ENCODE assay signal across 19 cellular contexts in genomic region chr22:44561139-44561840, GRCh38.
A peak's percentile ranks its signal among the peaks of the same experiment; 100 is the strongest.
DNase-seq lines count a peak whose midpoint lies in the region; ATAC-seq, FAIRE-seq and TF ChIP-seq lines count a peak whose summit lies in the region.
"Had no signal": no experiment of that assay in that cellular context is flagged by ENCODE, and none has a peak within 500 bp of the region (broad histone marks: within the 10 kb centered on the region; RNA-seq: fewer than 3 reads in every experiment).

No MANE protein-coding gene starts in this region.

- TF ChIP-seq RAD21 in HepG2 (CRISPR knock-in tag; IDR thresholded peaks at IDR 0.05), result no peak

- H3K4me1 Mint-ChIP-seq in type B pancreatic cell (ENCODE audit: unreplicated experiment), result no peaks in the 10 kb centered on the region

- BruUV-seq in HepG2 (replicated peaks; lab: Mats Ljungman, UMichigan) (no TSS peak), OCI-LY7 (replicated peaks; lab: Mats Ljungman, UMichigan) (no TSS peak)

- TF ChIP-seq CTCF in HEK293 (tag by site-specific recombination; IDR thresholded peaks at IDR 0.05) (no peak), HepG2 (CRISPR knock-in tag; IDR thresholded peaks at IDR 0.05) (no peak), type B pancreatic cell (conservative IDR thresholded peaks at IDR 0.05) (no peak), OCI-LY7 (conservative IDR thresholded peaks at IDR 0.05; ENCODE audit: low read length) (no peak)

- H3K4me1 ChIP-seq in HEK293 (ENCODE audit: control insufficient read depth, insufficient read depth, low read length), result no peaks in the 10 kb centered on the region
- no peaks in the 10 kb centered on the region for H3K4me1 ChIP-seq in HepG2 (ENCODE audit: insufficient read depth, low read length)
- H3K4me1 ChIP-seq in OCI-LY7 (ENCODE audit: insufficient read depth, low read length, poor library complexity, severe bottlenecking), result no peaks in the 10 kb centered on the region
- H3K4me1 ChIP-seq: BE2C, HAP-1 had no signal

- H3K4me3 ChIP-seq in HEK293 (ENCODE audit: low read depth, low read length) (no peak overlapping the region), HepG2 (replicated peaks in 1 of 3; ENCODE audit: insufficient read depth in 1 of 3, low read depth in 2 of 3, low read length in 3 of 3) (no peak overlapping the region), OCI-LY7 (ENCODE audit: low read depth, low read length, poor library complexity, severe bottlenecking) (no peak overlapping the region)
- no peak overlapping the region for H3K4me3 ChIP-seq in Jurkat, Clone E6-1 (ENCODE audit: low read length)
- H3K4me3 ChIP-seq: A549, HAP-1 had no signal

- 36% methylated on average over 6 of the region's 6 CpGs for WGBS in HepG2 (ENCODE audit: low lambda C conversion rate)

- no peak for FAIRE-seq in HepG2 (lab: Jason Lieb, UNC)
- FAIRE-seq: A549, GM12892, HTR-8/SVneo had no signal

- CTCF ChIA-PET in HEK293 (lab: Yijun Ruan, JAX), result no interaction called here
- CTCF ChIA-PET in HepG2 (lab: Yijun Ruan, JAX; ENCODE audit: low intra/inter-chr PET ratio, low total read pairs), result no interaction called here
- CTCF ChIA-PET in OCI-LY7 (lab: Charles Lee; ENCODE audit: unreplicated experiment), result no interaction called here

- in situ Hi-C loops in HepG2 (cut with HindIII; ENCODE audit: extremely low pct_ligation_motif_present, low pct_unique_long_range_greater_than_20kb), result no loop called here

- intact Hi-C loops in HepG2 (cut with micrococcal nuclease; ENCODE audit: unreplicated experiment), result no loop called here
- intact Hi-C loops in OCI-LY7 (cut with micrococcal nuclease; ENCODE audit: unreplicated experiment), result loop anchor here (10.0 kb wide), 2 partner anchors 106 to 476 kb away; no protein-coding TSS in a partner anchor

- H3K9me3 Mint-ChIP-seq in type B pancreatic cell, result peaks cover 5% of the 10 kb centered on the region

- H3K36me3 ChIP-seq in HEK293 (ENCODE audit: control insufficient read depth in 2 of 2, insufficient read depth in 1 of 2, low read length in 2 of 2) (no peaks in the 10 kb centered on the region), HepG2 (replicated peaks in 1 of 2; ENCODE audit: control insufficient read depth in 1 of 2, insufficient read depth in 2 of 2, low read length in 2 of 2) (no peaks in the 10 kb centered on the region), OCI-LY7 (ENCODE audit: insufficient read depth, low read length) (no peaks in the 10 kb centered on the region)
- H3K36me3 ChIP-seq: BE2C, HAP-1 had no signal

- H3K27ac Mint-ChIP-seq in type B pancreatic cell, result no peak overlapping the region
- H3K27ac Mint-ChIP-seq: CD8-positive, alpha-beta T cell; HFFc6 had no signal

- peak; percentile 22 for DNase-seq in Jurkat, Clone E6-1 (ENCODE audit: low read depth, low spot score)
- DNase-seq in HepG2 (ENCODE audit: low spot score) (no peak), type B pancreatic cell (ENCODE audit: extremely low spot score, unreplicated experiment) (peak; percentile 24), OCI-LY7 (ENCODE audit: low spot score) (no peak), SW 1271 (lab: John Stamatoyannopoulos, UW) (no peak), NCI-H526 treated with DMSO at 0.1 percent for 48 hours (lab: John Stamatoyannopoulos, UW) (no peak)
- DNase-seq: BE2C; CD8-positive, alpha-beta T cell; COR-L47; DND-41; GDM1; GOT3; HFFc6 had no signal

- H3K79me2 ChIP-seq in HepG2 (ENCODE audit: insufficient read depth, low read length), result no peaks in the 10 kb centered on the region
- H3K79me2 ChIP-seq in OCI-LY7 (ENCODE audit: insufficient read depth, low read depth, low read length), result no peaks in the 10 kb centered on the region

- peaks cover 0 to 13% of the 10 kb centered on the region in 2 experiments; a peak in 3 of 5 replicates for H3K27me3 ChIP-seq in HepG2 (ENCODE audit: control insufficient read depth in 1 of 2, insufficient read depth in 2 of 2, low read length in 2 of 2)

- H4K20me1 ChIP-seq in HepG2 (ENCODE audit: insufficient read depth, low read length), result no peaks in the 10 kb centered on the region
- H4K20me1 ChIP-seq in OCI-LY7 (ENCODE audit: insufficient read depth, low read length), result no peaks in the 10 kb centered on the region

- no peak overlapping the region for H3K9ac ChIP-seq in HepG2 (ENCODE audit: insufficient read depth, low read depth, low read length)

- no peaks in the 10 kb centered on the region for H3K36me3 Mint-ChIP-seq in type B pancreatic cell
- H3K36me3 Mint-ChIP-seq: CD8-positive, alpha-beta T cell had no signal

- peaks cover 2% of the 10 kb centered on the region for H3K27me3 Mint-ChIP-seq in type B pancreatic cell

- H3K9me2 ChIP-seq in OCI-LY7 (ENCODE audit: insufficient read depth, low read length), result no peaks in the 10 kb centered on the region

- H3K4me3 Mint-ChIP-seq in type B pancreatic cell, result no peak overlapping the region
- H3K4me3 Mint-ChIP-seq: CD8-positive, alpha-beta T cell; HFFc6 had no signal

- H3K4me2 ChIP-seq in HepG2 (ENCODE audit: low read depth, low read length), result no peak overlapping the region
- no peak overlapping the region for H3K4me2 ChIP-seq in OCI-LY7 (ENCODE audit: low read length)
- H3K4me2 ChIP-seq: A549 had no signal

- ATAC-seq in HepG2, result no peak
- ATAC-seq: A549; CD8-positive, alpha-beta T cell had no signal

- TF ChIP-seq EP300 in HepG2 (IDR thresholded peaks at IDR 0.05; ENCODE audit: low read depth in 2 of 2, low read length in 2 of 2) (no peak), HepG2 (CRISPR knock-in tag; IDR thresholded peaks at IDR 0.05; ENCODE audit: borderline replicate concordance) (no peak)

- POLR2A ChIA-PET in HEK293 (lab: Yijun Ruan, JAX), result no interaction called here
- POLR2A ChIA-PET in HepG2 (lab: Yijun Ruan, JAX), result no interaction called here
- POLR2A ChIA-PET in OCI-LY7 (lab: Charles Lee), result no interaction called here

- H3K27ac ChIP-seq in HEK293 (ENCODE audit: extremely low read depth, low read depth, low read length) (no peak overlapping the region), HepG2 (ENCODE audit: extremely low read length, insufficient read depth, low read length) (no peak overlapping the region), OCI-LY7 (ENCODE audit: low read depth, low read length, poor library complexity, severe bottlenecking) (no peak overlapping the region)
- H3K27ac ChIP-seq: A549, C4-2B had no signal

- no peak for TF ChIP-seq POLR2A in HepG2 (IDR thresholded peaks at IDR 0.05; ENCODE audit: insufficient read depth in 1 of 2, low read depth in 2 of 2, low read length in 2 of 2)

- H3K9me3 ChIP-seq in HEK293 (ENCODE audit: control insufficient read depth, insufficient read depth, low read depth, low read length) (no peaks in the 10 kb centered on the region), HepG2 (ENCODE audit: low read length) (no peaks in the 10 kb centered on the region), OCI-LY7 (ENCODE audit: low read length) (no peaks in the 10 kb centered on the region)
- H3K9me3 ChIP-seq: A549, BE2C, HAP-1 had no signal

- no peak overlapping the region for H2AFZ ChIP-seq in HepG2 (ENCODE audit: low read length)
- H2AFZ ChIP-seq in OCI-LY7 (ENCODE audit: low read length), result no peak overlapping the region

TF ChIP-seq in HEK293, 187 proteins besides CTCF, POLR2A, EP300 and RAD21:
- TF ChIP-seq SCRT2 (tag by site-specific recombination; IDR thresholded peaks at IDR 0.05), result no peak
- peak; percentile 56 for TF ChIP-seq ATF2 (tag by site-specific recombination; IDR thresholded peaks at IDR 0.05; ENCODE audit: low read depth)

TF ChIP-seq in HepG2, 621 proteins besides CTCF, POLR2A, EP300 and RAD21:
- TF ChIP-seq HNF4A (CRISPR knock-in tag; IDR thresholded peaks at IDR 0.05), result no peak
- peak; percentile 66 for TF ChIP-seq ATF7 (IDR thresholded peaks at IDR 0.05)
- TF ChIP-seq ATF7 (CRISPR knock-in tag; IDR thresholded peaks at IDR 0.05), result no peak
- peak; percentile 37; the same call in 1 of the 2 replicates for TF ChIP-seq CREB1 (IDR thresholded peaks at IDR 0.05)
- TF ChIP-seq CREB1 (CRISPR knock-in tag; IDR thresholded peaks at IDR 0.05), result no peak

Comparison
In these comparisons a context has a peak if more than half of its experiments do, and no peak if none do; other contexts are left out.
1. DNase-seq: peak in Jurkat, Clone E6-1 (single experiment) and type B pancreatic cell (single experiment); none in HepG2 (single experiment), OCI-LY7 (single experiment), SW 1271 (0 of 2) and NCI-H526 treated with DMSO at 0.1 percent for 48 hours (single experiment).
2. Of the 63 proteins assayed by ChIP-seq in both HepG2 and HEK293: peak only in HepG2: none; only in HEK293: ATF2; in both: none; in neither: 62.